In genomic region chr10:14507156-14507555, GRCh38 we compare ENCODE assay signal across 9 cellular contexts.
DNase-seq lines count a peak whose midpoint lies in the region; ATAC-seq and TF ChIP-seq lines count a peak whose summit lies in the region.
"Had no signal": no experiment of that assay in that cellular context is flagged by ENCODE, and none has a peak within 500 bp of the region (broad histone marks: within the 10 kb centered on the region; RNA-seq: fewer than 3 reads in every experiment).

No MANE protein-coding gene starts in this region.

- no peak overlapping the region for H2AK5ac ChIP-seq in H9 (ENCODE audit: insufficient read length, low read length)

- no peak for TF ChIP-seq CTCF in H9 (conservative IDR thresholded peaks at IDR 0.05)

- H4K20me1 ChIP-seq in H9 (ENCODE audit: control insufficient read depth, insufficient read depth, insufficient read length), result no peaks in the 10 kb centered on the region

- no peak overlapping the region for H4K5ac ChIP-seq in H9 (ENCODE audit: insufficient read length, low read depth, low read length)

- no peak overlapping the region for H4K8ac ChIP-seq in H9 (replicated peaks; ENCODE audit: insufficient read length, low read depth, low read length)

- H3K4me2 ChIP-seq in H9 (ENCODE audit: insufficient read depth, insufficient read length, low read length), result no peak overlapping the region

- H3K14ac ChIP-seq in H9 (ENCODE audit: insufficient read depth, low read length), result no peak overlapping the region

- peaks cover 2% of the 10 kb centered on the region; the same call in 1 of the 2 replicates for H3K4me1 ChIP-seq in H9 (ENCODE audit: insufficient read depth, low read length)

- H3K23me2 ChIP-seq in H9 (ENCODE audit: insufficient read length, low read depth, low read length, poor library complexity, severe bottlenecking), result no peaks in the 10 kb centered on the region

- H3K9ac ChIP-seq in H9 (ENCODE audit: extremely low read depth, insufficient read length, low read length), result no peak overlapping the region

- no peak overlapping the region for H3K4ac ChIP-seq in H9 (ENCODE audit: low read depth, low read length)

- no peaks in the 10 kb centered on the region for H3K79me1 ChIP-seq in H9 (ENCODE audit: insufficient read depth, low read depth, low read length, poor library complexity, severe bottlenecking)

- no peak overlapping the region for H2BK12ac ChIP-seq in H9 (ENCODE audit: insufficient read length, low read depth, low read length)

- peaks cover 42% of the 10 kb centered on the region for H3K4me1 Mint-ChIP-seq in activated naive CD4-positive, alpha-beta T cell treated with anti-CD3 and anti-CD28 coated beads for 36 hours (ENCODE audit: low read depth)
- H3K4me1 Mint-ChIP-seq in stimulated activated naive CD8-positive, alpha-beta T cell treated with anti-CD3 and anti-CD28 coated beads, Interleukin-15, Interleukin-2, amounts not matched to agents 100 ng/mL and 50 ng/mL, for 24 hours (ENCODE audit: low read depth), result peaks cover 58% of the 10 kb centered on the region
- H3K4me1 Mint-ChIP-seq in H9, result peaks cover 9 to 14% of the 10 kb centered on the region in 2 experiments

- peaks cover 10% of the 10 kb centered on the region for H3K9me3 Mint-ChIP-seq in activated naive CD4-positive, alpha-beta T cell treated with anti-CD3 and anti-CD28 coated beads for 36 hours
- H3K9me3 Mint-ChIP-seq in stimulated activated naive CD8-positive, alpha-beta T cell treated with anti-CD3 and anti-CD28 coated beads, Interleukin-15, Interleukin-2, amounts not matched to agents 100 ng/mL and 50 ng/mL, for 24 hours, result peaks cover 4% of the 10 kb centered on the region
- H3K9me3 Mint-ChIP-seq in H9, result peaks cover 3 to 4% of the 10 kb centered on the region in 2 experiments; a peak in 4 of 5 replicates

- H3K23ac ChIP-seq in H9 (ENCODE audit: insufficient read length, low read depth, low read length), result no peak overlapping the region

- no peak overlapping the region for H2BK5ac ChIP-seq in H9 (ENCODE audit: insufficient read length, low read length)

- no CpG with 5 or more reads among the region's 6 CpGs for WGBS in H9 (ENCODE audit: extremely low coverage, insufficient read length, low lambda C conversion rate)

- H2BK15ac ChIP-seq in H9 (ENCODE audit: low read depth, low read length), result no peak overlapping the region

- no peak overlapping the region for H3K18ac ChIP-seq in H9 (ENCODE audit: insufficient read length, low read depth, low read length)

- no peaks in the 10 kb centered on the region for H3K27me3 ChIP-seq in H9 (ENCODE audit: insufficient read depth, low read length)

- no peak overlapping the region for H2BK120ac ChIP-seq in H9 (ENCODE audit: low read depth, low read length, poor library complexity, severe bottlenecking)

- H3K9me3 ChIP-seq in H9 (ENCODE audit: control insufficient read depth, low read depth, low read length), result no peaks in the 10 kb centered on the region

- intact Hi-C loops in activated naive CD4-positive, alpha-beta T cell treated with anti-CD3 and anti-CD28 coated beads for 36 hours (cut with micrococcal nuclease), result loop anchor here (2.0 to 5.0 kb wide), 2 partner anchors 44 to 615 kb away; no protein-coding TSS in a partner anchor
- intact Hi-C loops in Right ventricle myocardium superior (cut with DNase I), result no loop called here

- H3K79me2 ChIP-seq in H9 (ENCODE audit: insufficient read depth, low read length), result no peaks in the 10 kb centered on the region

- no peak overlapping the region for H2BK20ac ChIP-seq in H9 (ENCODE audit: low read depth, low read length, poor library complexity, severe bottlenecking)

- H2AFZ ChIP-seq in H9 (ENCODE audit: low read length), result no peak overlapping the region

- DNase-seq in stimulated activated CD4-positive, alpha-beta T cell treated with anti-CD3 and anti-CD28 coated beads, Interleukin-4, amount 100 ng/mL, for 24 hours, result peak; percentile 28
- no peak for DNase-seq in stimulated activated CD4-positive, alpha-beta T cell treated with anti-CD3 and anti-CD28 coated beads, Interleukin-2, amount 100 ng/mL, for 24 hours
- DNase-seq in NCI-H2081 treated with DMSO at 0.1 percent for 48 hours (lab: John Stamatoyannopoulos, UW), result peak; percentile 28
- peak; percentile 76 for DNase-seq in activated naive CD4-positive, alpha-beta T cell treated with anti-CD3 and anti-CD28 coated beads for 36 hours
- DNase-seq in H9, result no peak
- DNase-seq in Right ventricle myocardium superior, result no peak
- no peak for DNase-seq in HuH-7 (ENCODE audit: low spot score)
- DNase-seq: head of caudate nucleus had no signal

- CTCF ChIA-PET in activated naive CD4-positive, alpha-beta T cell treated with anti-CD3 and anti-CD28 coated beads for 36 hours (lab: Charles Lee), result interaction anchor here (1.1 kb wide), 1 partner anchor 36 kb away, joined by 4 read pairs; no protein-coding TSS in a partner anchor

- peak overlapping the region; percentile 59 for H3K27ac Mint-ChIP-seq in activated naive CD4-positive, alpha-beta T cell treated with anti-CD3 and anti-CD28 coated beads for 36 hours
- peak overlapping the region; percentile 61 for H3K27ac Mint-ChIP-seq in stimulated activated naive CD8-positive, alpha-beta T cell treated with anti-CD3 and anti-CD28 coated beads, Interleukin-15, Interleukin-2, amounts not matched to agents 100 ng/mL and 50 ng/mL, for 24 hours
- no peak overlapping the region for H3K27ac Mint-ChIP-seq in H9

- no peaks in the 10 kb centered on the region for H3K27me3 Mint-ChIP-seq in activated naive CD4-positive, alpha-beta T cell treated with anti-CD3 and anti-CD28 coated beads for 36 hours (ENCODE audit: low read depth)
- no peaks in the 10 kb centered on the region for H3K27me3 Mint-ChIP-seq in stimulated activated naive CD8-positive, alpha-beta T cell treated with anti-CD3 and anti-CD28 coated beads, Interleukin-15, Interleukin-2, amounts not matched to agents 100 ng/mL and 50 ng/mL, for 24 hours
- no peaks in the 10 kb centered on the region for H3K27me3 Mint-ChIP-seq in H9 (ENCODE audit: low read depth)

- H3K56ac ChIP-seq in H9 (ENCODE audit: insufficient read length, low read depth, low read length), result no peak overlapping the region

- H3K27ac ChIP-seq in H9 (ENCODE audit: insufficient read length, low read depth, low read length), result no peak overlapping the region

- H4K91ac ChIP-seq in H9 (ENCODE audit: insufficient read length, low read depth, low read length), result no peak overlapping the region

- H3K36me3 Mint-ChIP-seq in activated naive CD4-positive, alpha-beta T cell treated with anti-CD3 and anti-CD28 coated beads for 36 hours (ENCODE audit: low read depth), result peaks cover 32% of the 10 kb centered on the region
- H3K36me3 Mint-ChIP-seq in stimulated activated naive CD8-positive, alpha-beta T cell treated with anti-CD3 and anti-CD28 coated beads, Interleukin-15, Interleukin-2, amounts not matched to agents 100 ng/mL and 50 ng/mL, for 24 hours (ENCODE audit: low read depth), result peaks cover 37% of the 10 kb centered on the region
- H3K36me3 Mint-ChIP-seq in H9 (ENCODE audit: insufficient read depth in 1 of 3, low read depth in 3 of 3), result peaks cover 0 to 11% (median 9%) of the 10 kb centered on the region in 3 experiments; a peak in 5 of 7 replicates

- H3K4me3 Mint-ChIP-seq in activated naive CD4-positive, alpha-beta T cell treated with anti-CD3 and anti-CD28 coated beads for 36 hours, result no peak overlapping the region
- no peak overlapping the region for H3K4me3 Mint-ChIP-seq in stimulated activated naive CD8-positive, alpha-beta T cell treated with anti-CD3 and anti-CD28 coated beads, Interleukin-15, Interleukin-2, amounts not matched to agents 100 ng/mL and 50 ng/mL, for 24 hours
- H3K4me3 Mint-ChIP-seq in H9, result no peak overlapping the region

- ATAC-seq in Right ventricle myocardium superior (ENCODE audit: poor library complexity), result no peak

- no peak overlapping the region for H3T11ph ChIP-seq in H9 (ENCODE audit: low read length)

Comparison
In these comparisons a context has a peak if more than half of its experiments do, and no peak if none do; other contexts are left out.
1. DNase-seq: peak in stimulated activated CD4-positive, alpha-beta T cell treated with anti-CD3 and anti-CD28 coated beads, Interleukin-4, amount 100 ng/mL, for 24 hours (single experiment), NCI-H2081 treated with DMSO at 0.1 percent for 48 hours (single experiment) and activated naive CD4-positive, alpha-beta T cell treated with anti-CD3 and anti-CD28 coated beads for 36 hours (single experiment); none in stimulated activated CD4-positive, alpha-beta T cell treated with anti-CD3 and anti-CD28 coated beads, Interleukin-2, amount 100 ng/mL, for 24 hours (0 of 2), H9 (single experiment), Right ventricle myocardium superior (single experiment) and HuH-7 (single experiment).
2. H3K27ac Mint-ChIP-seq: peak in activated naive CD4-positive, alpha-beta T cell treated with anti-CD3 and anti-CD28 coated beads for 36 hours (single experiment) and stimulated activated naive CD8-positive, alpha-beta T cell treated with anti-CD3 and anti-CD28 coated beads, Interleukin-15, Interleukin-2, amounts not matched to agents 100 ng/mL and 50 ng/mL, for 24 hours (single experiment); none in H9 (0 of 3).